ENCODE assay signal across 10 cellular contexts in genomic region chr6:55882731-55883595, GRCh38. TPM values are rescaled to one million over a fixed set of nuclear protein-coding genes. Genes with fewer than 3 reads are reported as not detected.
DNase-seq lines count a peak whose midpoint lies in the region; ATAC-seq and TF ChIP-seq lines count a peak whose summit lies in the region.
"Had no signal": no experiment of that assay in that cellular context is flagged by ENCODE, and none has a peak within 500 bp of the region (broad histone marks: within the 10 kb centered on the region; RNA-seq: fewer than 3 reads in every experiment).

No MANE protein-coding gene starts in this region.

- H3K27ac ChIP-seq in neuronal stem cell (replicated peaks; ENCODE audit: low read length) (no peak overlapping the region), vagina (no peak overlapping the region)
- H3K27ac ChIP-seq: HL-60 had no signal

- H3K4me1 ChIP-seq in neuronal stem cell (ENCODE audit: control insufficient read depth in 2 of 2, insufficient read depth in 1 of 2, low read depth in 1 of 2, low read length in 2 of 2) = peaks cover 0 to 2% of the 10 kb centered on the region in 2 donors
- peaks cover 13% of the 10 kb centered on the region for H3K4me1 ChIP-seq in vagina

- no peak overlapping the region for H2AK5ac ChIP-seq in neuronal stem cell (ENCODE audit: low read depth, low read length)

- no peak overlapping the region for H3K4me3 ChIP-seq in neuronal stem cell (ENCODE audit: low read length in 2 of 2)
- no peak overlapping the region for H3K4me3 ChIP-seq in vagina

- WGBS in neuronal stem cell (ENCODE audit: extremely low coverage in 2 of 2, insufficient read length in 2 of 2, insufficient replicate concordance in 1 of 2), 2 donors = no CpG with 5 or more reads among the region's 1 CpG

- ATAC-seq in GM21528 (IDR thresholded peaks at IDR 0.05; ENCODE audit: low FRiP score, unreplicated experiment) = no peak

- no peak overlapping the region for H2BK15ac ChIP-seq in neuronal stem cell (ENCODE audit: low read length)

- peak overlapping the region; percentile 3 for H2AFZ ChIP-seq in neuronal stem cell (ENCODE audit: low read length)

- no peak overlapping the region for H4K8ac ChIP-seq in neuronal stem cell (ENCODE audit: low read depth, low read length)

- H3K27me3 ChIP-seq in neuronal stem cell (ENCODE audit: control insufficient read depth in 3 of 3, insufficient read depth in 3 of 3, low read depth in 1 of 3, low read length in 3 of 3) (no peaks in the 10 kb centered on the region), vagina (no peaks in the 10 kb centered on the region)

- no peak overlapping the region for H3K4ac ChIP-seq in neuronal stem cell (ENCODE audit: low read length)

- no peaks in the 10 kb centered on the region for H3K79me1 ChIP-seq in neuronal stem cell (ENCODE audit: low read depth, low read length)

- intact Hi-C loops in vagina (cut with DNase I) = no loop called here

- TF ChIP-seq POLR2A in vagina (IDR thresholded peaks at IDR 0.05) = no peak

- no peak overlapping the region for H3K14ac ChIP-seq in neuronal stem cell (ENCODE audit: low read length)

- TF ChIP-seq CTCF in vagina (IDR thresholded peaks at IDR 0.05) = no peak

- H2BK5ac ChIP-seq in neuronal stem cell (ENCODE audit: low read length) = no peak overlapping the region

- no peak overlapping the region for H3K18ac ChIP-seq in neuronal stem cell (ENCODE audit: low read length)

- H2BK12ac ChIP-seq in neuronal stem cell (ENCODE audit: low read length) = no peak overlapping the region

- no peak overlapping the region for H4K91ac ChIP-seq in neuronal stem cell (ENCODE audit: low read depth, low read length, poor library complexity)

- no peak overlapping the region for H3K9ac ChIP-seq in neuronal stem cell (ENCODE audit: low read depth, low read length, poor library complexity)

- H3K4me2 ChIP-seq in neuronal stem cell (ENCODE audit: insufficient read depth, low read length, poor library complexity, severe bottlenecking) = no peak overlapping the region

- peak; percentile 87 for DNase-seq in EH (ENCODE audit: low read depth)
- DNase-seq in RPMI7951 (ENCODE audit: low read depth) = peak; percentile 77
- DNase-seq in fibroblast of peridontal ligament (ENCODE audit: extremely low read depth) = peak; percentile 85
- DNase-seq in neuronal stem cell (ENCODE audit: low spot score) = no peak
- no peak for DNase-seq in Kasumi-1 (lab: John Stamatoyannopoulos, UW)
- DNase-seq in DMS53 (lab: John Stamatoyannopoulos, UW) = no peak
- no peak for DNase-seq in vagina (ENCODE audit: extremely low spot score in 2 of 2)
- DNase-seq: SHP77 treated with DMSO at 0.1 percent for 48 hours had no signal

- H3K9me3 ChIP-seq in neuronal stem cell (replicated peaks in 1 of 2; ENCODE audit: control insufficient read depth in 2 of 2, insufficient read depth in 1 of 2, low read depth in 1 of 2, low read length in 2 of 2) (no peaks in the 10 kb centered on the region), vagina (no peaks in the 10 kb centered on the region)

- no peak overlapping the region for H2BK120ac ChIP-seq in neuronal stem cell (ENCODE audit: low read depth, low read length)

- H3K23ac ChIP-seq in neuronal stem cell (ENCODE audit: low read depth, low read length, poor library complexity) = no peak overlapping the region

- H3K36me3 ChIP-seq in neuronal stem cell (replicated peaks in 1 of 2; ENCODE audit: control insufficient read depth in 2 of 2, insufficient read depth in 2 of 2, low read length in 2 of 2) (no peaks in the 10 kb centered on the region), vagina (no peaks in the 10 kb centered on the region)

RNA-seq across cellular contexts. Expression of gene BMP5, which starts 7.6 kb away (rescaled TPM):
- not detected in 2 replicates for total RNA-seq in RPMI7951 (2014; rRNA removed; shearing (Covaris generic))
- 1.2 TPM for polyA plus RNA-seq in neuronal stem cell (2013, experiment 1 of 2)
- polyA plus RNA-seq in neuronal stem cell (2013, experiment 2 of 2) = 1.2 TPM
- not detected for total RNA-seq in vagina

Comparison
In these comparisons a context has a peak if more than half of its experiments do, and no peak if none do; other contexts are left out.
1. DNase-seq: peak in EH (single experiment), RPMI7951 (single experiment) and fibroblast of peridontal ligament (single experiment); none in neuronal stem cell (single experiment), Kasumi-1 (0 of 2), DMS53 (single experiment) and vagina (0 of 2).